Comparison of ENCODE assay signal across 9 cellular contexts in the genomic region with DNA sequence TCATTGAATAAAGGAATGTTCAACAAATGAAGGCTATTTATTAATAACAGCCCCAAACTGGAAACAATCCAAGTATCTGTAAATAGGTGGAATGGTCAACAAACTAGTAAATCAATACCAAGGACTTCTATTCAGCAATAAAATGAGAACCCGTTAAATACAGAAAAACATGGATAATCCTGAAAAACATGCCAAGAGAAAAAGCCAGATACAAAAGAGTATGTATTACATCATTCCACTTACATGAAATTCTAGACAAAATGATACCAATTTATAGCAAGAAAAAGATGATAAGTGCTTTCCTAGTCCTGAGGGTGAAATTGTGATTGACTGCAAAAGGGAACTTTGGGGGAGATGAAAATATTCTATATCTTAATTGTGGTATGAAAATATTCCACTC. TPM values are rescaled to one million over a fixed set of nuclear protein-coding genes. Genes with fewer than 3 reads are reported as not detected.
DNase-seq lines count a peak whose midpoint lies in the region; ATAC-seq lines count a peak whose summit lies in the region.
"Had no signal": no experiment of that assay in that cellular context is flagged by ENCODE, and none has a peak within 500 bp of the region (broad histone marks: within the 10 kb centered on the region; RNA-seq: fewer than 3 reads in every experiment).

No MANE protein-coding gene starts in this region.

- peaks cover 0 to 18% of the 10 kb centered on the region in 2 donors for H3K36me3 ChIP-seq in muscle layer of duodenum (ENCODE audit: control insufficient read depth in 1 of 2, insufficient read depth in 2 of 2, low read length in 2 of 2)

- peak overlapping the region; percentile 25 for H3K27ac ChIP-seq in muscle layer of duodenum (ENCODE audit: low read length)

- no peaks in the 10 kb centered on the region for H3K27me3 Mint-ChIP-seq in stimulated activated naive CD8-positive, alpha-beta T cell treated with anti-CD3 and anti-CD28 coated beads, Interleukin-15, Interleukin-2, amounts not matched to agents 100 ng/mL and 50 ng/mL, for 24 hours
- peaks cover 4% of the 10 kb centered on the region for H3K27me3 Mint-ChIP-seq in activated naive CD8-positive, alpha-beta T cell treated with anti-CD3 and anti-CD28 coated beads, Interleukin-2, amount 50 U/mL, for 24 hours

- no peak for DNase-seq in stimulated activated naive CD8-positive, alpha-beta T cell treated with anti-CD3 and anti-CD28 coated beads, Interleukin-15, Interleukin-2, amounts not matched to agents 100 U/mL and 50 U/mL, for 24 hours
- no peak for DNase-seq in activated naive CD8-positive, alpha-beta T cell treated with anti-CD3 and anti-CD28 coated beads, Interleukin-2, amount 50 U/mL, for 24 hours
- DNase-seq in central memory CD4-positive, alpha-beta T cell: no peak
- no peak for DNase-seq in kidney tubule cell (ENCODE audit: low spot score)
- no peak for DNase-seq in occipital lobe (lab: John Stamatoyannopoulos, UW)
- DNase-seq: NCI-H510A had no signal

- H3K4me3 ChIP-seq in muscle layer of duodenum (ENCODE audit: low read depth in 1 of 2, low read length in 2 of 2): peak overlapping the region; percentile 70 to 98

- peak overlapping the region; percentile 57 for H3K4me3 Mint-ChIP-seq in stimulated activated naive CD8-positive, alpha-beta T cell treated with anti-CD3 and anti-CD28 coated beads, Interleukin-15, Interleukin-2, amounts not matched to agents 100 ng/mL and 50 ng/mL, for 24 hours
- peak overlapping the region; percentile 99 for H3K4me3 Mint-ChIP-seq in activated naive CD8-positive, alpha-beta T cell treated with anti-CD3 and anti-CD28 coated beads, Interleukin-2, amount 50 U/mL, for 24 hours

- H3K27ac Mint-ChIP-seq in stimulated activated naive CD8-positive, alpha-beta T cell treated with anti-CD3 and anti-CD28 coated beads, Interleukin-15, Interleukin-2, amounts not matched to agents 100 ng/mL and 50 ng/mL, for 24 hours: peak overlapping the region; percentile 6
- H3K27ac Mint-ChIP-seq in activated naive CD8-positive, alpha-beta T cell treated with anti-CD3 and anti-CD28 coated beads, Interleukin-2, amount 50 U/mL, for 24 hours: peak overlapping the region; percentile 51

- H3K27me3 ChIP-seq in muscle layer of duodenum (ENCODE audit: low read depth, low read length): no peaks in the 10 kb centered on the region

- ATAC-seq in stimulated activated naive CD8-positive, alpha-beta T cell treated with anti-CD3 and anti-CD28 coated beads, Interleukin-15, Interleukin-2, amounts not matched to agents 100 U/mL and 50 U/mL, for 24 hours: no peak
- ATAC-seq in activated naive CD8-positive, alpha-beta T cell treated with anti-CD3 and anti-CD28 coated beads, Interleukin-2, amount 50 U/mL, for 24 hours: no peak
- no peak for ATAC-seq in HG03025 (IDR thresholded peaks at IDR 0.05; ENCODE audit: low FRiP score, unreplicated experiment)

- H3K36me3 Mint-ChIP-seq in stimulated activated naive CD8-positive, alpha-beta T cell treated with anti-CD3 and anti-CD28 coated beads, Interleukin-15, Interleukin-2, amounts not matched to agents 100 ng/mL and 50 ng/mL, for 24 hours (ENCODE audit: low read depth): peaks cover 17% of the 10 kb centered on the region
- peaks cover 16% of the 10 kb centered on the region for H3K36me3 Mint-ChIP-seq in activated naive CD8-positive, alpha-beta T cell treated with anti-CD3 and anti-CD28 coated beads, Interleukin-2, amount 50 U/mL, for 24 hours (ENCODE audit: low read depth)

- peaks cover 17 to 40% of the 10 kb centered on the region in 2 donors for H3K4me1 ChIP-seq in muscle layer of duodenum (ENCODE audit: control insufficient read depth in 1 of 2, insufficient read depth in 2 of 2, low read length in 2 of 2)

- no peaks in the 10 kb centered on the region for H3K9me3 ChIP-seq in muscle layer of duodenum (ENCODE audit: control insufficient read depth in 1 of 2, low read length in 2 of 2)

- no peaks in the 10 kb centered on the region for H3K9me3 Mint-ChIP-seq in stimulated activated naive CD8-positive, alpha-beta T cell treated with anti-CD3 and anti-CD28 coated beads, Interleukin-15, Interleukin-2, amounts not matched to agents 100 ng/mL and 50 ng/mL, for 24 hours
- no peaks in the 10 kb centered on the region for H3K9me3 Mint-ChIP-seq in activated naive CD8-positive, alpha-beta T cell treated with anti-CD3 and anti-CD28 coated beads, Interleukin-2, amount 50 U/mL, for 24 hours

- H3K4me1 Mint-ChIP-seq in stimulated activated naive CD8-positive, alpha-beta T cell treated with anti-CD3 and anti-CD28 coated beads, Interleukin-15, Interleukin-2, amounts not matched to agents 100 ng/mL and 50 ng/mL, for 24 hours (ENCODE audit: low read depth): peaks cover 75% of the 10 kb centered on the region
- H3K4me1 Mint-ChIP-seq in activated naive CD8-positive, alpha-beta T cell treated with anti-CD3 and anti-CD28 coated beads, Interleukin-2, amount 50 U/mL, for 24 hours: peaks cover 68% of the 10 kb centered on the region

RNA-seq across cellular contexts. Expression of a gene that starts 3.1 kb away (rescaled TPM):
- total RNA-seq in occipital lobe: 299 TPM
